Comparison of ENCODE assay signal across 9 cellular contexts in genomic region chr16:4272114-4272954, GRCh38. TPM values are rescaled to one million over a fixed set of nuclear protein-coding genes. Genes with fewer than 3 reads are reported as not detected.
A peak's percentile ranks its signal among the peaks of the same experiment; 100 is the strongest.
DNase-seq lines count a peak whose midpoint lies in the region; ATAC-seq and TF ChIP-seq lines count a peak whose summit lies in the region.
"Had no signal": no experiment of that assay in that cellular context is flagged by ENCODE, and none has a peak within 500 bp of the region (broad histone marks: within the 10 kb centered on the region; RNA-seq: fewer than 3 reads in every experiment).

No MANE protein-coding gene starts in this region.

- peak overlapping the region; percentile 99 for H3K9ac ChIP-seq in PC-3 (ENCODE audit: low read length)

- peak overlapping the region; percentile 95 for H3K4me2 ChIP-seq in PC-3 (ENCODE audit: low read length)

- POLR2A ChIA-PET in PC-3 (lab: Charles Lee; ENCODE audit: unreplicated experiment): interaction anchor here (0.6 to 0.7 kb wide), 3 partner anchors 19 to 74 kb away, joined by 4 to 14 read pairs (median 8); no protein-coding TSS in a partner anchor

- H3K4me1 ChIP-seq in PC-3 (ENCODE audit: insufficient read depth, low read length): peaks cover 15% of the 10 kb centered on the region

- ATAC-seq in HG03039 (IDR thresholded peaks at IDR 0.05; ENCODE audit: unreplicated experiment) (peak; percentile 4), PC-3 (peak; percentile 10), GM18517 (IDR thresholded peaks at IDR 0.05; ENCODE audit: unreplicated experiment) (no peak)

- intact Hi-C loops in PC-3 (cut with micrococcal nuclease): loop anchor here (5.0 kb wide), 1 partner anchor 45 kb away; the partner anchor contains the start of gene GLIS2

- no peak for TF ChIP-seq CTCF in PC-3 (conservative IDR thresholded peaks at IDR 0.05; ENCODE audit: low read depth, low read length)
- no peak for TF ChIP-seq CTCF in cardiac fibroblast (IDR thresholded peaks at IDR 0.05; ENCODE audit: low read depth, low read length)

- peaks cover 51% of the 10 kb centered on the region for H3K79me2 ChIP-seq in PC-3 (ENCODE audit: low read length)

- no peaks in the 10 kb centered on the region for H3K9me2 ChIP-seq in PC-3 (replicated peaks; ENCODE audit: low read length)

- no peaks in the 10 kb centered on the region for H3K9me3 ChIP-seq in PC-3 (ENCODE audit: low read length)

- H3F3A ChIP-seq in PC-3 (ENCODE audit: low read length, unreplicated experiment): no peaks in the 10 kb centered on the region

- no peaks in the 10 kb centered on the region for H3K27me3 ChIP-seq in PC-3 (ENCODE audit: low read length)

- H3K4me3 ChIP-seq in PC-3 (ENCODE audit: low read length) (peak overlapping the region; percentile 90), cardiac fibroblast (replicated peaks in 1 of 2; ENCODE audit: low read depth in 2 of 2, low read length in 2 of 2) (peak overlapping the region; percentile 68 to 91), skin epidermis (peak overlapping the region; percentile 68 to 99 (median 88))

- DNase-seq in 8988T (peak; percentile 67), EL (peak; percentile 45), PC-3 (peak; percentile 23), cardiac fibroblast (ENCODE audit: low read depth in 2 of 2) (peak; percentile 37 to 40), inferior parietal cortex (ENCODE audit: extremely low spot score) (peak; percentile 43)

- H3K27ac ChIP-seq in PC-3 (ENCODE audit: low read length) (peak overlapping the region; percentile 96), skin epidermis (peak overlapping the region; percentile 76 to 100 (median 89))

- H2AFZ ChIP-seq in PC-3 (ENCODE audit: low read length): peak overlapping the region; percentile 63

- no peaks in the 10 kb centered on the region for H3K36me3 ChIP-seq in PC-3 (ENCODE audit: low read depth, low read length)

- BruUV-seq in PC-3 (replicated peaks; lab: Mats Ljungman, UMichigan): no TSS peak

- CTCF ChIA-PET in PC-3 (lab: Charles Lee): interaction anchor here (0.8 to 1.4 kb wide), 3 partner anchors 18 to 19 kb away, joined by 3 to 7 read pairs (median 4); no protein-coding TSS in a partner anchor

- no peaks in the 10 kb centered on the region for H4K20me1 ChIP-seq in PC-3 (ENCODE audit: low read length)

RNA-seq across cellular contexts. Expression of gene TFAP4, which starts 0.5 kb away (rescaled TPM):
- total RNA-seq in PC-3 (2014; rRNA removed): 35.7 and 38.1 TPM in 2 replicates

RNA-seq across cellular contexts. Expression of gene SRL, which starts 30.5 kb away (rescaled TPM):
- not detected in 2 replicates for total RNA-seq in PC-3 (2014; rRNA removed)
- total RNA-seq: NCI-H460 had no signal

RNA-seq across cellular contexts. Expression of gene GLIS2, which starts 43.5 kb away (rescaled TPM):
- 2.1 and 5.9 TPM in 2 replicates for total RNA-seq in PC-3 (2014; rRNA removed)
